In genomic region chr5:177602458-177602830, GRCh38 we compare ENCODE assay signal across 19 cellular contexts.
"Had no signal": no experiment of that assay in that cellular context is flagged by ENCODE, and none has a peak within 500 bp of the region (broad histone marks: within the 10 kb centered on the region; RNA-seq: fewer than 3 reads in every experiment).

No MANE protein-coding gene starts in this region.

- H3K4me3 ChIP-seq: esophagus muscularis mucosa, heart right ventricle, left ventricle myocardium inferior, tibial nerve had no signal

- H3K9me3 ChIP-seq: esophagus muscularis mucosa, heart right ventricle, left ventricle myocardium inferior, tibial nerve had no signal

- H3K27me3 ChIP-seq: esophagus muscularis mucosa, heart right ventricle, tibial nerve had no signal

- H3K4me3 Mint-ChIP-seq: activated CD4-positive, alpha-beta T cell treated with anti-CD3 and anti-CD28 coated beads, Interleukin-2, amount 10 ng/mL, durations not matched to agents 7 days and 5 days; activated CD8-positive, alpha-beta T cell treated with anti-CD3 and anti-CD28 coated beads, Interleukin-2, amount 10 ng/mL, durations not matched to agents 7 days and 5 days; activated naive CD8-positive, alpha-beta T cell treated with anti-CD3 and anti-CD28 coated beads, Interleukin-2, amount 10 ng/mL, durations not matched to agents 7 days and 5 days; dendritic cell treated with granulocyte-macrophage colony-stimulating factor and Interleukin-4, amounts not matched to agents 40 ng/mL and 50 ng/mL, for 4 days; stimulated activated naive CD8-positive, alpha-beta T cell treated with anti-CD3 and anti-CD28 coated beads, Interleukin-15, Interleukin-2, amounts not matched to agents 100 ng/mL and 50 ng/mL, for 24 hours had no signal

- H3K36me3 Mint-ChIP-seq: activated naive CD8-positive, alpha-beta T cell treated with anti-CD3 and anti-CD28 coated beads, Interleukin-2, amount 10 ng/mL, durations not matched to agents 7 days and 5 days had no signal

- H3K27me3 Mint-ChIP-seq: activated CD4-positive, alpha-beta T cell treated with anti-CD3 and anti-CD28 coated beads, Interleukin-2, amount 10 ng/mL, durations not matched to agents 7 days and 5 days; activated naive CD8-positive, alpha-beta T cell treated with anti-CD3 and anti-CD28 coated beads, Interleukin-2, amount 10 ng/mL, durations not matched to agents 7 days and 5 days; dendritic cell treated with granulocyte-macrophage colony-stimulating factor and Interleukin-4, amounts not matched to agents 40 ng/mL and 50 ng/mL, for 4 days; naive thymus-derived CD4-positive, alpha-beta T cell; stimulated activated naive CD8-positive, alpha-beta T cell treated with anti-CD3 and anti-CD28 coated beads, Interleukin-15, Interleukin-2, amounts not matched to agents 100 ng/mL and 50 ng/mL, for 24 hours had no signal

- H3K9me3 Mint-ChIP-seq: activated CD4-positive, alpha-beta T cell treated with anti-CD3 and anti-CD28 coated beads, Interleukin-2, amount 10 ng/mL, durations not matched to agents 7 days and 5 days; activated naive CD8-positive, alpha-beta T cell treated with anti-CD3 and anti-CD28 coated beads, Interleukin-2, amount 10 ng/mL, durations not matched to agents 7 days and 5 days; dendritic cell treated with granulocyte-macrophage colony-stimulating factor and Interleukin-4, amounts not matched to agents 40 ng/mL and 50 ng/mL, for 4 days; stimulated activated naive CD8-positive, alpha-beta T cell treated with anti-CD3 and anti-CD28 coated beads, Interleukin-15, Interleukin-2, amounts not matched to agents 100 ng/mL and 50 ng/mL, for 24 hours had no signal

- DNase-seq: activated CD4-positive, alpha-beta T cell treated with anti-CD3 and anti-CD28 coated beads, Interleukin-2, amount 10 ng/mL, durations not matched to agents 7 days and 5 days; activated CD8-positive, alpha-beta memory T cell treated with anti-CD3 and anti-CD28 coated beads, Interleukin-2, amount 50 U/mL, for 4 hours; activated CD8-positive, alpha-beta T cell treated with anti-CD3 and anti-CD28 coated beads, Interleukin-2, amount 10 ng/mL, durations not matched to agents 7 days and 5 days; activated gamma-delta T cell treated with Interleukin-2 at 50 U/mL for 16 hours; activated naive CD8-positive, alpha-beta T cell treated with anti-CD3 and anti-CD28 coated beads, Interleukin-2, amount 10 ng/mL, durations not matched to agents 7 days and 5 days; aorta; cerebellar nuclear complex; effector CD8-positive, alpha-beta T cell; heart right ventricle; left ventricle myocardium inferior; mammary epithelial cell; naive thymus-derived CD4-positive, alpha-beta T cell; stimulated activated CD4-positive, alpha-beta T cell treated with anti-CD3 and anti-CD28 coated beads, Interleukin-2, amount 100 ng/mL, for 24 hours; T-helper 1 cell; T1000 had no signal

- H3K27ac Mint-ChIP-seq: activated CD4-positive, alpha-beta T cell treated with anti-CD3 and anti-CD28 coated beads, Interleukin-2, amount 10 ng/mL, durations not matched to agents 7 days and 5 days; activated CD8-positive, alpha-beta T cell treated with anti-CD3 and anti-CD28 coated beads, Interleukin-2, amount 10 ng/mL, durations not matched to agents 7 days and 5 days; activated naive CD8-positive, alpha-beta T cell treated with anti-CD3 and anti-CD28 coated beads, Interleukin-2, amount 10 ng/mL, durations not matched to agents 7 days and 5 days; dendritic cell treated with granulocyte-macrophage colony-stimulating factor and Interleukin-4, amounts not matched to agents 40 ng/mL and 50 ng/mL, for 4 days; stimulated activated naive CD8-positive, alpha-beta T cell treated with anti-CD3 and anti-CD28 coated beads, Interleukin-15, Interleukin-2, amounts not matched to agents 100 ng/mL and 50 ng/mL, for 24 hours had no signal

- ATAC-seq: activated CD8-positive, alpha-beta T cell treated with anti-CD3 and anti-CD28 coated beads, Interleukin-2, amount 10 ng/mL, durations not matched to agents 7 days and 5 days; heart right ventricle; naive thymus-derived CD4-positive, alpha-beta T cell had no signal

- H3K36me3 ChIP-seq: left ventricle myocardium inferior had no signal
